Comparison of ENCODE assay signal across 9 cellular contexts in the genomic region with DNA sequence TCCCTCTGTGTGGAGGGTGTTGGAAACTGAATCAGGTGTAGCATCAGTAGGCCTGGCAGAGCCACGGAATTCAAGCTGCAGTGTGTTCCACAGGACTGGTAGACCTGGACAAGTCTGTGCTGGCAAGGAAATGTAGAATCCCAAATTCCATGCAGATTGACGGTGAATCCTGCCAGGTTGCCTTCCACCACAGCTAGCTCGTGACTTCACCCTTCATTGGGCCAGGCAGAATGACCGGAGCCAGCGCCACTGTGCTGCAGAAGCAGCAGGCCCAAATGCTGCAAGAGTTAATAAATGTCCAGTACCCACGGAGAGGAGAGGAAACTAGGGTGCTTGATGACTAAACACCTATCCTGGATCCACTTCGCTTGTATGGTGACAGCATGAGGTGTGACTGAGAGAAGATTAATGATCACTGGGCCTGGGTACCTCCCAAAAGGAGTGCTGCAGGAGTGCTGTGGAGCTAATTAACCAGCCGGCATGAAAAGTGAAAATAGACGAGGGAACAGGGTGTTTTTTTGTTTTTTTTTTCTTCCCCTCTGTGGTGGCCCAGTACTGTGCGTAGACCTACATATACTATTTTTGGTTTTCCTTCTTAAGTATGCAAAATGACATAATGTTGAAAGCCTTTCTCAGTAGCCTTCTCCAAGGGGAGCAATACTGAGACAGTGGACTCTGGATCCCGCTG.
DNase-seq lines count a peak whose midpoint lies in the region; ATAC-seq and TF ChIP-seq lines count a peak whose summit lies in the region.
"Had no signal": no experiment of that assay in that cellular context is flagged by ENCODE, and none has a peak within 500 bp of the region (broad histone marks: within the 10 kb centered on the region; RNA-seq: fewer than 3 reads in every experiment).

No MANE protein-coding gene starts in this region.

- H4K20me1 ChIP-seq in PC-9 (ENCODE audit: insufficient read depth), result no peaks in the 10 kb centered on the region

- TF ChIP-seq CTCF in PC-9 (conservative IDR thresholded peaks at IDR 0.05) (no peak), foreskin keratinocyte (conservative IDR thresholded peaks at IDR 0.05) (no peak), thoracic aorta (IDR thresholded peaks at IDR 0.05) (no peak)

- no peak overlapping the region for H3K4me3 Mint-ChIP-seq in activated CD4-positive, alpha-beta T cell treated with anti-CD3 and anti-CD28 coated beads, Interleukin-2, amount 10 ng/mL, durations not matched to agents 24 days and 14 days

- H3K36me3 ChIP-seq in PC-9 (ENCODE audit: low read depth), result peaks cover 4% of the 10 kb centered on the region; the same call in 1 of the 2 replicates
- no peaks in the 10 kb centered on the region for H3K36me3 ChIP-seq in thoracic aorta

- 0 out of 2 replicates have a peak overlapping the region, but pooled peaks have one; percentile 23 for H3K27ac ChIP-seq in PC-9
- no peak overlapping the region for H3K27ac ChIP-seq in foreskin keratinocyte
- peak overlapping the region; percentile 88 to 95 for H3K27ac ChIP-seq in thoracic aorta

- no peak overlapping the region for H3K4me3 ChIP-seq in PC-9
- H3K4me3 ChIP-seq in thoracic aorta, result peak overlapping the region; percentile 53

- POLR2A ChIA-PET in PC-9 (lab: Charles Lee; ENCODE audit: unreplicated experiment), result no interaction called here

- H3K79me2 ChIP-seq in PC-9 (ENCODE audit: low read depth), result peaks cover 16% of the 10 kb centered on the region; the same call in 1 of the 2 replicates

- ATAC-seq in GM21723 (IDR thresholded peaks at IDR 0.05; ENCODE audit: unreplicated experiment) (peak; percentile 82), foreskin keratinocyte (peak; percentile 76), thoracic aorta (ENCODE audit: insufficient number of reproducible peaks, low FRiP score, low read depth) (peak; percentile 65)

- no peaks in the 10 kb centered on the region for H3K27me3 Mint-ChIP-seq in activated CD4-positive, alpha-beta T cell treated with anti-CD3 and anti-CD28 coated beads, Interleukin-2, amount 10 ng/mL, durations not matched to agents 24 days and 14 days

- DNase-seq in Daoy (ENCODE audit: low read depth) (peak; percentile 53), PC-9 (no peak), foreskin keratinocyte (peak; percentile 77 to 88), thoracic aorta (ENCODE audit: low spot score) (no peak), NCI-H1436 (lab: John Stamatoyannopoulos, UW) (no peak), COLO668 (lab: John Stamatoyannopoulos, UW; ENCODE audit: unreplicated experiment) (no peak)
- no peak for DNase-seq in activated CD4-positive, alpha-beta T cell treated with anti-CD3 and anti-CD28 coated beads, Interleukin-2, amount 10 ng/mL, durations not matched to agents 24 days and 14 days

- H2AFZ ChIP-seq in PC-9, result no peak overlapping the region

- H3K4me1 ChIP-seq in PC-9 (replicated peaks; ENCODE audit: insufficient read depth) (peaks cover 15% of the 10 kb centered on the region), foreskin keratinocyte (peaks cover 47% of the 10 kb centered on the region), thoracic aorta (ENCODE audit: control insufficient read depth in 1 of 2, low read depth in 2 of 2) (peaks cover 71 to 97% of the 10 kb centered on the region in 2 donors)

- intact Hi-C loops in PC-9 (cut with micrococcal nuclease; ENCODE audit: unreplicated experiment), result no loop called here
- intact Hi-C loops in activated CD4-positive, alpha-beta T cell treated with anti-CD3 and anti-CD28 coated beads, Interleukin-2, amount 10 ng/mL, durations not matched to agents 24 days and 14 days (cut with micrococcal nuclease), result no loop called here

- no peak overlapping the region for H3K27ac Mint-ChIP-seq in activated CD4-positive, alpha-beta T cell treated with anti-CD3 and anti-CD28 coated beads, Interleukin-2, amount 10 ng/mL, durations not matched to agents 24 days and 14 days

- no TSS peak for BruUV-seq in PC-9 (replicated peaks; lab: Mats Ljungman, UMichigan)

- H3K4me1 Mint-ChIP-seq in activated CD4-positive, alpha-beta T cell treated with anti-CD3 and anti-CD28 coated beads, Interleukin-2, amount 10 ng/mL, durations not matched to agents 24 days and 14 days, result peaks cover 24% of the 10 kb centered on the region

- CTCF ChIA-PET in PC-9 (lab: Charles Lee), result no interaction called here

- H3K9me2 ChIP-seq in PC-9 (ENCODE audit: insufficient read depth), result no peaks in the 10 kb centered on the region

- H3K27me3 ChIP-seq in PC-9 (ENCODE audit: insufficient read depth, low read depth), result no peaks in the 10 kb centered on the region
- H3K27me3 ChIP-seq in foreskin keratinocyte, result no peaks in the 10 kb centered on the region
- H3K27me3 ChIP-seq in thoracic aorta (replicated peaks; ENCODE audit: insufficient read depth), result no peaks in the 10 kb centered on the region
- H3K27me3 ChIP-seq: dorsolateral prefrontal cortex had no signal

- peaks cover under 1% of the 10 kb centered on the region for H3K9me3 Mint-ChIP-seq in activated CD4-positive, alpha-beta T cell treated with anti-CD3 and anti-CD28 coated beads, Interleukin-2, amount 10 ng/mL, durations not matched to agents 24 days and 14 days

- H3F3A ChIP-seq in PC-9 (ENCODE audit: insufficient read depth, low read depth), result peaks cover 10% of the 10 kb centered on the region; the same call in 1 of the 2 replicates

- H3K9me3 ChIP-seq in PC-9 (ENCODE audit: insufficient read depth, low read depth), result peaks cover 4% of the 10 kb centered on the region; the same call in 1 of the 2 replicates
- no peaks in the 10 kb centered on the region for H3K9me3 ChIP-seq in thoracic aorta

- H3K36me3 Mint-ChIP-seq in activated CD4-positive, alpha-beta T cell treated with anti-CD3 and anti-CD28 coated beads, Interleukin-2, amount 10 ng/mL, durations not matched to agents 24 days and 14 days (ENCODE audit: low read depth), result no peaks in the 10 kb centered on the region

- H3K4me2 ChIP-seq in PC-9, result peak overlapping the region; percentile 26

Comparison
In these comparisons a context has a peak if more than half of its experiments do, and no peak if none do; other contexts are left out.
1. DNase-seq: peak in Daoy (single experiment) and foreskin keratinocyte (2 of 2); none in PC-9 (0 of 2), thoracic aorta (single experiment), NCI-H1436 (single experiment), COLO668 (single experiment) and activated CD4-positive, alpha-beta T cell treated with anti-CD3 and anti-CD28 coated beads, Interleukin-2, amount 10 ng/mL, durations not matched to agents 24 days and 14 days (single experiment).
2. Peak in every context shown above with its lines, with median percentiles within 50 percentile points of each other: ATAC-seq.